Comparison of ENCODE assay signal across 2 cellular contexts in genomic region chr12:18439541-18439940, GRCh38.
TF ChIP-seq lines count a peak whose summit lies in the region.

No MANE protein-coding gene starts in this region.

TF ChIP-seq in IMR-90, 13 proteins besides CTCF, POLR2A, EP300 and RAD21:
- peak; percentile 25; the same call in 1 of the 2 replicates for TF ChIP-seq BHLHE40 (IDR thresholded peaks at IDR 0.05; ENCODE audit: low read depth, low read length)
- no peak for TF ChIP-seq NFE2L2 (IDR thresholded peaks at IDR 0.05; ENCODE audit: low read depth, low read length)
- TF ChIP-seq FOS (IDR thresholded peaks at IDR 0.05; ENCODE audit: low read depth, low read length): peak; percentile 33; the same call in 1 of the 2 replicates
- TF ChIP-seq CEBPB (IDR thresholded peaks at IDR 0.05; ENCODE audit: low read depth, low read length): peak; percentile 91

TF ChIP-seq in K562, 482 proteins besides CTCF, POLR2A, EP300 and RAD21:
- TF ChIP-seq ATF3 (IDR thresholded peaks at IDR 0.05) (0 out of 2 replicates have a peak, but pooled peaks have one; percentile 12), ATF3 (CRISPR knock-in tag; conservative IDR thresholded peaks at IDR 0.05) (no peak), SNRNP70 (optimal IDR thresholded peaks at IDR 0.05; ENCODE audit: low read depth, low read length) (no peak)
